In genomic region chr3:45690331-45691035, GRCh38 we compare ENCODE assay signal across 8 cellular contexts. TPM values are rescaled to one million over a fixed set of nuclear protein-coding genes. Genes with fewer than 3 reads are reported as not detected.
DNase-seq lines count a peak whose midpoint lies in the region; ATAC-seq and TF ChIP-seq lines count a peak whose summit lies in the region.

No MANE protein-coding gene starts in this region.

- H3K36me3 Mint-ChIP-seq in activated T-cell treated with anti-CD3 and anti-CD28 coated beads, Interleukin-2, amount 50 U/mL, for 24 hours (ENCODE audit: low read depth) = peaks cover 63% of the 10 kb centered on the region
- peaks cover 56% of the 10 kb centered on the region for H3K36me3 Mint-ChIP-seq in effector memory CD8-positive, alpha-beta T cell (ENCODE audit: insufficient read depth)

- TF ChIP-seq EP300 in ovary (IDR thresholded peaks at IDR 0.05) = no peak

- H3K27ac ChIP-seq in Peyer's patch (peak overlapping the region; percentile 85 to 97 (median 91)), ovary (no peak overlapping the region)

- 19 to 23% (median 21%) methylated on average over 4 of the region's 4 CpGs for WGBS in ovary, 3 donors

- peak overlapping the region; percentile 80 for H3K4me3 Mint-ChIP-seq in activated T-cell treated with anti-CD3 and anti-CD28 coated beads, Interleukin-2, amount 50 U/mL, for 24 hours
- H3K4me3 Mint-ChIP-seq in effector memory CD8-positive, alpha-beta T cell = peak overlapping the region; percentile 84 to 92

- DNase-seq in activated T-cell treated with anti-CD3 and anti-CD28 coated beads, Interleukin-2, amount 50 U/mL, for 24 hours = no peak
- DNase-seq in activated T-cell treated with anti-CD3 and anti-CD28 coated beads for 4 hours = no peak
- no peak for DNase-seq in Peyer's patch
- no peak for DNase-seq in effector memory CD8-positive, alpha-beta T cell
- DNase-seq in ovary = no peak
- DNase-seq in activated CD4-positive, CD25-positive, alpha-beta regulatory T cell treated with anti-CD3 and anti-CD28 coated beads, Interleukin-2, amount 50 U/mL, for 72 hours = no peak

- H3K27me3 Mint-ChIP-seq in activated T-cell treated with anti-CD3 and anti-CD28 coated beads, Interleukin-2, amount 50 U/mL, for 24 hours = peaks cover 4% of the 10 kb centered on the region
- H3K27me3 Mint-ChIP-seq in effector memory CD8-positive, alpha-beta T cell = peaks cover 0 to 10% of the 10 kb centered on the region in 2 donors

- intact Hi-C loops in ovary (cut with DNase I) = no loop called here

- ATAC-seq in effector memory CD8-positive, alpha-beta T cell (replicated peaks) = no peak
- ATAC-seq in esophagus mucosa = no peak
- ATAC-seq in HG03565 (IDR thresholded peaks at IDR 0.05; ENCODE audit: unreplicated experiment) = no peak

- no peaks in the 10 kb centered on the region for H3K9me3 Mint-ChIP-seq in activated T-cell treated with anti-CD3 and anti-CD28 coated beads, Interleukin-2, amount 50 U/mL, for 24 hours
- H3K9me3 Mint-ChIP-seq in effector memory CD8-positive, alpha-beta T cell = no peaks in the 10 kb centered on the region

- TF ChIP-seq POLR2A in Peyer's patch (IDR thresholded peaks at IDR 0.05) (no peak), ovary (IDR thresholded peaks at IDR 0.05) (no peak)

- TF ChIP-seq CTCF in Peyer's patch (IDR thresholded peaks at IDR 0.05) (no peak), ovary (IDR thresholded peaks at IDR 0.05) (no peak)

- peaks cover 0 to 5% (median 0%) of the 10 kb centered on the region in 3 donors for H3K36me3 ChIP-seq in Peyer's patch
- H3K36me3 ChIP-seq in ovary = no peaks in the 10 kb centered on the region

- H3K4me1 ChIP-seq in Peyer's patch = peaks cover 0 to 54% (median 19%) of the 10 kb centered on the region in 4 donors
- H3K4me1 ChIP-seq in ovary (ENCODE audit: insufficient read depth) = peaks cover 5% of the 10 kb centered on the region

- H3K9me3 ChIP-seq in Peyer's patch (no peaks in the 10 kb centered on the region), ovary (no peaks in the 10 kb centered on the region)

- H3K4me1 Mint-ChIP-seq in activated T-cell treated with anti-CD3 and anti-CD28 coated beads, Interleukin-2, amount 50 U/mL, for 24 hours (ENCODE audit: low read depth) = peaks cover 67% of the 10 kb centered on the region
- peaks cover 52 to 60% of the 10 kb centered on the region in 2 donors for H3K4me1 Mint-ChIP-seq in effector memory CD8-positive, alpha-beta T cell (ENCODE audit: low read depth in 2 of 2)

- H3K27me3 ChIP-seq in Peyer's patch (no peaks in the 10 kb centered on the region), ovary (no peaks in the 10 kb centered on the region)

- peak overlapping the region; percentile 99 for H3K27ac Mint-ChIP-seq in activated T-cell treated with anti-CD3 and anti-CD28 coated beads, Interleukin-2, amount 50 U/mL, for 24 hours
- H3K27ac Mint-ChIP-seq in effector memory CD8-positive, alpha-beta T cell = peak overlapping the region; percentile 99 to 100

- H3K4me3 ChIP-seq in Peyer's patch (peak overlapping the region; percentile 59 to 93 (median 78)), ovary (peak overlapping the region; percentile 61)

RNA-seq across cellular contexts. Expression of gene SACM1L, which starts 1.3 kb away (rescaled TPM):
- total RNA-seq in Peyer's patch = 10 to 100 TPM; 42.0 to 79.2 (median 59.2) TPM
- total RNA-seq in ovary = 10 to 100 TPM; 25.7 to 47.3 (median 39.6) TPM
- 10 to 100 TPM; 19.0 to 30.5 TPM for polyA plus RNA-seq in ovary
- total RNA-seq in esophagus mucosa = 22.8 TPM

Comparison
In these comparisons a context has a peak if more than half of its experiments do, and no peak if none do; other contexts are left out.
1. H3K27ac ChIP-seq: peak in Peyer's patch (4 of 4); none in ovary (0 of 2).